Comparison of ENCODE assay signal across 7 cellular contexts in the genomic region with DNA sequence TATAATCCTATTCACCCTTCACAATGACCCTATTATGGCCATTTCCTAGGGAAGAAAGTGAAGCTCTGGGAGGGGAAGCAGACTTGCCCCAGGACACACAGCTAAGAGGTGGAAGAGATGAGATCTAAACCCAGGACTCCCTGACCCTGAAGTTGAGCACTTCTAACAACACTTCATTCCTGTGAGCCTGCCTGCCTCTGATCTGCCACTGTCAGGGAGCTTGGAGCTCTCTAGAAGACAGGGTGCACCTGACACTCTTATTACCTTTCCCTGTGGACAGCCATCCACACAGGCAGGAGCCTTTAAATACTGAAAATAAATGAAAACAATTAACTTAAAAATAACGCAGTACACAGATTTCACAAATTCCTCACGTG. TPM values are rescaled to one million over a fixed set of nuclear protein-coding genes. Genes with fewer than 3 reads are reported as not detected.
A peak's percentile ranks its signal among the peaks of the same experiment; 100 is the strongest.
DNase-seq lines count a peak whose midpoint lies in the region; ATAC-seq and TF ChIP-seq lines count a peak whose summit lies in the region.

No MANE protein-coding gene starts in this region.

- H2AFZ ChIP-seq in GM23248 = peak overlapping the region; percentile 96

- H3K9me2 ChIP-seq in GM23248 (ENCODE audit: insufficient read depth) = no peaks in the 10 kb centered on the region

- peaks cover 67 to 76% (median 71%) of the 10 kb centered on the region in 3 donors for H3K4me1 Mint-ChIP-seq in T-cell

- intact Hi-C loops in gastrocnemius medialis (cut with DNase I; ENCODE audit: low total_unique reads) = no loop called here

- H4K20me1 ChIP-seq in GM23248 (ENCODE audit: insufficient read depth) = no peaks in the 10 kb centered on the region

- POLR2A ChIA-PET in T-cell (lab: Charles Lee) = interaction anchor here (1.4 to 1.8 kb wide), 2 partner anchors 70 to 72 kb away, joined by 4 to 5 read pairs; no protein-coding TSS in a partner anchor

- H3K9ac ChIP-seq in GM23248 = peak overlapping the region; percentile 80

- TF ChIP-seq EP300 in gastroesophageal sphincter (IDR thresholded peaks at IDR 0.05) = no peak

- H3K27ac ChIP-seq in GM23248 (no peak overlapping the region), gastroesophageal sphincter (peak overlapping the region; percentile 70 to 90 (median 87)), gastrocnemius medialis (peak overlapping the region; percentile 83 to 98 (median 92))

- H3K4me3 ChIP-seq in GM23248 (peak overlapping the region; percentile 92), gastroesophageal sphincter (peak overlapping the region; percentile 92 to 99), gastrocnemius medialis (peak overlapping the region; percentile 86 to 97 (median 91))

- no peaks in the 10 kb centered on the region for H3K9me3 Mint-ChIP-seq in T-cell

- peak overlapping the region; percentile 91 for H3K4me2 ChIP-seq in GM23248 (ENCODE audit: unreplicated experiment)

- H3K4me3 Mint-ChIP-seq in T-cell = peak overlapping the region; percentile 90 to 93 (median 92)

- ATAC-seq in T-cell (replicated peaks in 1 of 4) = peak in 2 of 4 experiments; percentile 3
- no peak for ATAC-seq in gastroesophageal sphincter
- ATAC-seq in gastrocnemius medialis = peak; percentile 18 to 40
- ATAC-seq in HG03565 (IDR thresholded peaks at IDR 0.05; ENCODE audit: unreplicated experiment) = no peak
- no peak for ATAC-seq in GM19324 (IDR thresholded peaks at IDR 0.05; ENCODE audit: low FRiP score, unreplicated experiment)

- H3K36me3 ChIP-seq in GM23248 (ENCODE audit: low read depth) (no peaks in the 10 kb centered on the region), gastroesophageal sphincter (peaks cover 0 to 11% of the 10 kb centered on the region in 2 donors), gastrocnemius medialis (peaks cover 0 to 4% of the 10 kb centered on the region in 2 donors)

- H3K27ac Mint-ChIP-seq in T-cell = peak overlapping the region; percentile 87 to 95

- CTCF ChIA-PET in T-cell (lab: Charles Lee) = interaction anchor here (1.1 to 1.9 kb wide), 3 partner anchors 11 to 70 kb away, joined by 3 to 8 read pairs (median 7); partner anchors contain the start of gene MOB3C (in 1 of the 2)

- no peaks in the 10 kb centered on the region for H3K27me3 Mint-ChIP-seq in T-cell

- 0 to 4% methylated on average over 2 of the region's 2 CpGs for WGBS in GM23248 (ENCODE audit: low coverage in 1 of 2, low lambda C conversion rate in 2 of 2, missing lambda C conversion rate in 2 of 2), 2 experiments
- 0% methylated on average over 2 of the region's 2 CpGs for WGBS in gastroesophageal sphincter (ENCODE audit: low coverage in 1 of 2), 2 donors

- H3K4me1 ChIP-seq in GM23248 (ENCODE audit: insufficient read depth) (0 out of 2 replicates have a peak, but pooled peaks cover 3% of the 10 kb centered on the region), gastroesophageal sphincter (peaks cover 0 to 72% (median 20%) of the 10 kb centered on the region in 3 donors), gastrocnemius medialis (peaks cover 61 to 73% of the 10 kb centered on the region in 2 donors)

- no peak for DNase-seq in GM23248
- no peak for DNase-seq in T-cell
- DNase-seq in gastrocnemius medialis = no peak
- no peak for DNase-seq in HuH-7.5 (ENCODE audit: low spot score)

- H3F3A ChIP-seq in GM23248 (ENCODE audit: insufficient read depth) = no peaks in the 10 kb centered on the region; the same call in none of the 2 replicates

- TF ChIP-seq CTCF in gastroesophageal sphincter (IDR thresholded peaks at IDR 0.05) (no peak), gastrocnemius medialis (IDR thresholded peaks at IDR 0.05 in 4 of 5, conservative IDR thresholded peaks at IDR 0.05 in 1 of 5) (no peak)

- in situ Hi-C loops in GM23248 (cut with MboI) = no loop called here
- in situ Hi-C loops in gastrocnemius medialis (cut with MboI; ENCODE audit: low sequenced_read_pairs in 4 of 4) = no loop called here

- H3K27me3 ChIP-seq in GM23248 (replicated peaks; ENCODE audit: insufficient read depth) (no peaks in the 10 kb centered on the region), gastroesophageal sphincter (no peaks in the 10 kb centered on the region), gastrocnemius medialis (no peaks in the 10 kb centered on the region)

- H3K9me3 ChIP-seq in GM23248 (ENCODE audit: low read depth) = no peaks in the 10 kb centered on the region
- H3K9me3 ChIP-seq in gastroesophageal sphincter = no peaks in the 10 kb centered on the region
- no peaks in the 10 kb centered on the region for H3K9me3 ChIP-seq in gastrocnemius medialis

- H3K79me2 ChIP-seq in GM23248 (ENCODE audit: insufficient read depth) = peaks cover 11% of the 10 kb centered on the region; the same call in 1 of the 2 replicates

- H3K36me3 Mint-ChIP-seq in T-cell = peaks cover 11% of the 10 kb centered on the region

- TF ChIP-seq POLR2A in gastroesophageal sphincter (IDR thresholded peaks at IDR 0.05) (no peak), gastrocnemius medialis (IDR thresholded peaks at IDR 0.05) (no peak)

RNA-seq across cellular contexts. Expression of gene MKNK1, which starts 0.6 kb away (rescaled TPM):
- 8.9 and 15.5 TPM in 2 replicates for total RNA-seq in GM23248 (2014; rRNA removed; shearing (Covaris generic))
- polyA plus RNA-seq in GM23248 (2016; fragmentation: Nextera tagmentation; extraction: Ambion mirVana) = 10.0 and 16.1 TPM in 2 replicates
- 10 to 100 TPM; 41.4 to 54.5 (median 52.7) TPM for total RNA-seq in T-cell
- total RNA-seq in gastroesophageal sphincter = 10 to 100 TPM; 23.0 to 42.1 (median 34.5) TPM
- 10 to 100 TPM; 23.7 to 63.5 (median 43.4) TPM for total RNA-seq in gastrocnemius medialis

RNA-seq across cellular contexts. Expression of gene MOB3C, which starts 13.1 kb away (rescaled TPM):
- 5.9 and 7.0 TPM in 2 replicates for total RNA-seq in GM23248 (2014; rRNA removed; shearing (Covaris generic))
- 4.7 and 6.1 TPM in 2 replicates for polyA plus RNA-seq in GM23248 (2016; fragmentation: Nextera tagmentation; extraction: Ambion mirVana)
- total RNA-seq in T-cell = 10 to 100 TPM; 13.2 to 29.6 (median 24.6) TPM
- 10 to 100 TPM; 20.7 to 28.3 (median 23.2) TPM for total RNA-seq in gastroesophageal sphincter
- total RNA-seq in gastrocnemius medialis = 10 to 100 TPM; 11.3 to 26.5 (median 23.3) TPM

RNA-seq across cellular contexts. Expression of gene KNCN, which starts 52.0 kb away (rescaled TPM):
- not detected in 2 replicates for total RNA-seq in GM23248 (2014; rRNA removed; shearing (Covaris generic))
- polyA plus RNA-seq in GM23248 (2016; fragmentation: Nextera tagmentation; extraction: Ambion mirVana) = not detected in 2 replicates
- total RNA-seq in T-cell (under 1 TPM in 1 of 5 donors, not detected in 4; 0.14 TPM), gastroesophageal sphincter (not detected), gastrocnemius medialis (not detected)

Comparison
In these comparisons a context has a peak if more than half of its experiments do, and no peak if none do; other contexts are left out.
1. ATAC-seq: peak in gastrocnemius medialis (2 of 2); none in gastroesophageal sphincter (single experiment), HG03565 (single experiment) and GM19324 (single experiment).
2. Peak in every context shown above with its lines, with median percentiles within 50 percentile points of each other: H3K4me3 ChIP-seq.